In the genomic region with DNA sequence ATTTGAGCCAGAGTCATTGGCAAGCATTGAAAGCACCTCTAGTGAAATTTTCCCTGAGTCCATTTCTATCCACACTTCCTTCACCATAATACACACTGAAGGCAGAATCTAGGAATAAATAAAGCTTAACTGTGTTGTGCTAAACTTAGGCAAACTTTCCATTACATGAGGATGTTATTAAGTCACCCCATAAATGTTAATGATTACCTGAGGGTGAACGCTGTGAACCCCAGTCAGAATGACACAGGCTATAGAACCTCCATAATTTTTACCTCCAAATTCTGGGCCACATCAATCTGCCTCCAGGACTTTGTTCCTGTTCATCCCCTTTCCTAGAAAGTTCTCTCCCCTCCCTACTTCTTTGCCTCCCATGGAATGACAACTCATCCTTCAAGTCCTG, we compare ENCODE assay signal across 24 cellular contexts.
"Had no signal": no experiment of that assay in that cellular context is flagged by ENCODE, and none has a peak within 500 bp of the region (broad histone marks: within the 10 kb centered on the region; RNA-seq: fewer than 3 reads in every experiment).

No MANE protein-coding gene starts in this region.

- H3K9me3 ChIP-seq: breast epithelium, mucosa of descending colon, sigmoid colon, thyroid gland, upper lobe of right lung had no signal

- H3K4me1 ChIP-seq: breast epithelium, thyroid gland had no signal

- H3K4me3 ChIP-seq: breast epithelium, mucosa of descending colon, sigmoid colon, smooth muscle cell, stomach, thyroid gland, upper lobe of right lung had no signal

- ATAC-seq: activated CD8-positive, alpha-beta T cell treated with anti-CD3 and anti-CD28 coated beads for 36 hours; activated naive CD8-positive, alpha-beta T cell treated with anti-CD3 and anti-CD28 coated beads, Interleukin-2, amount 50 U/mL, for 24 hours; esophagus mucosa; left cardiac atrium; left ventricle myocardium superior; mucosa of descending colon; natural killer cell treated with Interleukin-12 subunit alpha and Interleukin-12 subunit beta and Interleukin-15 and Interleukin-18, amount 100 ng/mL, for 72 hours; stimulated activated naive B cell treated with anti-CD40 and anti-IgM and Interleukin-4, amounts not matched to agents 10 μg/mL and 1 μg/mL and 100 μg/mL, for 72 hours; upper lobe of right lung; WTC11 had no signal

- H3K27ac ChIP-seq: breast epithelium, sigmoid colon, stomach, thyroid gland, upper lobe of right lung had no signal

- DNase-seq: activated CD4-positive, alpha-beta T cell treated with anti-CD3 and anti-CD28 coated beads, Interleukin-2, amount 50 U/mL, for 1 hour; activated CD8-positive, alpha-beta T cell treated with anti-CD3 and anti-CD28 coated beads for 36 hours; activated naive CD8-positive, alpha-beta T cell treated with anti-CD3 and anti-CD28 coated beads, Interleukin-2, amount 50 U/mL, for 24 hours; activated T-cell treated with anti-CD3 and anti-CD28 coated beads, Interleukin-2, amount 50 U/mL, for 48 hours; amygdala; endodermal cell; foreskin fibroblast; head of caudate nucleus; hippocampal formation; left cardiac atrium; left ventricle myocardium superior; mucosa of descending colon; retina; sigmoid colon; stimulated activated CD4-positive, alpha-beta T cell treated with anti-CD3 and anti-CD28 coated beads, Interleukin-1b, Interleukin-23, amount 100 ng/mL, for 48 hours; stimulated activated naive B cell treated with anti-CD40 and anti-IgM and Interleukin-4, amounts not matched to agents 10 μg/mL and 1 μg/mL and 100 μg/mL, for 72 hours; stomach; thyroid gland; upper lobe of right lung had no signal

- H3K27me3 ChIP-seq: breast epithelium, sigmoid colon, stomach, thyroid gland, upper lobe of right lung had no signal

- H3K36me3 ChIP-seq: breast epithelium, sigmoid colon, stomach, thyroid gland, upper lobe of right lung had no signal
